Comparison of ENCODE assay signal across 8 cellular contexts in genomic region chr10:47553214-47553859, GRCh38. TPM values are rescaled to one million over a fixed set of nuclear protein-coding genes. Genes with fewer than 3 reads are reported as not detected.
DNase-seq lines count a peak whose midpoint lies in the region; ATAC-seq and TF ChIP-seq lines count a peak whose summit lies in the region.
"Not testable (repeated sequence)": the region's sequence is repeated elsewhere in the genome, so short reads cannot be mapped to it uniquely, and the experiment has no call there.

No MANE protein-coding gene starts in this region.

- POLR2A ChIA-PET in BJ (lab: Charles Lee): not testable (repeated sequence)

- peak overlapping the region; percentile 83 for H3K4me3 Mint-ChIP-seq in dendritic cell treated with granulocyte-macrophage colony-stimulating factor and Interleukin-4, amounts not matched to agents 40 ng/mL and 50 ng/mL, for 4 days

- not testable (repeated sequence) for H3K9me3 Mint-ChIP-seq in dendritic cell treated with granulocyte-macrophage colony-stimulating factor and Interleukin-4, amounts not matched to agents 40 ng/mL and 50 ng/mL, for 4 days

- H3K4me1 Mint-ChIP-seq in dendritic cell treated with granulocyte-macrophage colony-stimulating factor and Interleukin-4, amounts not matched to agents 40 ng/mL and 50 ng/mL, for 4 days (ENCODE audit: low read depth): peaks cover 21% of the 10 kb centered on the region

- peak overlapping the region; percentile 91 for H3K27ac Mint-ChIP-seq in dendritic cell treated with granulocyte-macrophage colony-stimulating factor and Interleukin-4, amounts not matched to agents 40 ng/mL and 50 ng/mL, for 4 days

- H3K4me1 ChIP-seq in left lung: not testable (repeated sequence)

- H3K4me3 ChIP-seq in BJ (ENCODE audit: low read depth, low read length) (peak overlapping the region; percentile 48), left lung (peak overlapping the region; percentile 52 to 56)

- not testable (repeated sequence) for H3K36me3 ChIP-seq in BJ (ENCODE audit: control insufficient read depth, insufficient read depth, low read length); left lung

- ATAC-seq in GM19372 (IDR thresholded peaks at IDR 0.05; ENCODE audit: low read depth, unreplicated experiment) (peak; percentile 87), HG03469 (IDR thresholded peaks at IDR 0.05; ENCODE audit: unreplicated experiment) (peak; percentile 67), left lung (peak; percentile 94)

- not testable (repeated sequence) for H3K9me3 ChIP-seq in left lung

- H3K36me3 Mint-ChIP-seq in dendritic cell treated with granulocyte-macrophage colony-stimulating factor and Interleukin-4, amounts not matched to agents 40 ng/mL and 50 ng/mL, for 4 days (ENCODE audit: low read depth): peaks cover 14% of the 10 kb centered on the region

- DNase-seq in BJ (ENCODE audit: low read depth) (peak; percentile 18), NCI-H526 (lab: John Stamatoyannopoulos, UW) (peak; percentile 86 to 88), left lung (peak; percentile 83 to 91)
- DNase-seq in activated CD4-positive, alpha-beta T cell treated with anti-CD3 and anti-CD28 coated beads, Interleukin-2, amount 50 U/mL, for 1 hour: peak; percentile 70
- peak; percentile 83 to 84 for DNase-seq in stimulated activated CD4-positive, alpha-beta T cell treated with anti-CD3 and anti-CD28 coated beads, Interleukin-2, amount 100 ng/mL, for 24 hours

- peak overlapping the region; percentile 71 to 79 for H3K27ac ChIP-seq in left lung

- H3K27me3 Mint-ChIP-seq in dendritic cell treated with granulocyte-macrophage colony-stimulating factor and Interleukin-4, amounts not matched to agents 40 ng/mL and 50 ng/mL, for 4 days: not testable (repeated sequence)

- TF ChIP-seq CTCF in BJ (IDR thresholded peaks at IDR 0.05; ENCODE audit: insufficient read depth, low read depth, low read length); left lung (IDR thresholded peaks at IDR 0.05): not testable (repeated sequence)

- intact Hi-C loops in dendritic cell treated with granulocyte-macrophage colony-stimulating factor and Interleukin-4, amounts not matched to agents 40 ng/mL and 50 ng/mL, for 4 days (cut with micrococcal nuclease); left lung (cut with DNase I): not testable (repeated sequence)

- H3K27me3 ChIP-seq in BJ (ENCODE audit: control insufficient read depth, insufficient read depth, low read length); left lung: not testable (repeated sequence)

- CTCF ChIA-PET in BJ (lab: Yijun Ruan, JAX): not testable (repeated sequence)

RNA-seq across cellular contexts. Expression of gene AGAP9, which starts 29.9 kb away (rescaled TPM):
- polyA plus RNA-seq in BJ (2011; rRNA removed): 3.7 and 3.8 TPM in 2 replicates
- polyA minus RNA-seq in BJ (2011; rRNA and poly(A)+ RNA removed): 1.3 and 2.8 TPM in 2 replicates
- 1 to 10 TPM; 6.3 to 7.8 TPM for total RNA-seq in left lung

Comparison
In these comparisons a context has a peak if more than half of its experiments do, and no peak if none do; other contexts are left out.
1. Peak in every context shown above with its lines: DNase-seq, ATAC-seq, H3K4me3 ChIP-seq and H3K27ac ChIP-seq.
2. DNase-seq: peak in every context shown above with its lines; median percentile 87 in NCI-H526; 87 in left lung; 84 in stimulated activated CD4-positive, alpha-beta T cell treated with anti-CD3 and anti-CD28 coated beads, Interleukin-2, amount 100 ng/mL, for 24 hours; 70 in activated CD4-positive, alpha-beta T cell treated with anti-CD3 and anti-CD28 coated beads, Interleukin-2, amount 50 U/mL, for 1 hour; 18 in BJ.